ENCODE assay signal across 1 cellular context in the genomic region with DNA sequence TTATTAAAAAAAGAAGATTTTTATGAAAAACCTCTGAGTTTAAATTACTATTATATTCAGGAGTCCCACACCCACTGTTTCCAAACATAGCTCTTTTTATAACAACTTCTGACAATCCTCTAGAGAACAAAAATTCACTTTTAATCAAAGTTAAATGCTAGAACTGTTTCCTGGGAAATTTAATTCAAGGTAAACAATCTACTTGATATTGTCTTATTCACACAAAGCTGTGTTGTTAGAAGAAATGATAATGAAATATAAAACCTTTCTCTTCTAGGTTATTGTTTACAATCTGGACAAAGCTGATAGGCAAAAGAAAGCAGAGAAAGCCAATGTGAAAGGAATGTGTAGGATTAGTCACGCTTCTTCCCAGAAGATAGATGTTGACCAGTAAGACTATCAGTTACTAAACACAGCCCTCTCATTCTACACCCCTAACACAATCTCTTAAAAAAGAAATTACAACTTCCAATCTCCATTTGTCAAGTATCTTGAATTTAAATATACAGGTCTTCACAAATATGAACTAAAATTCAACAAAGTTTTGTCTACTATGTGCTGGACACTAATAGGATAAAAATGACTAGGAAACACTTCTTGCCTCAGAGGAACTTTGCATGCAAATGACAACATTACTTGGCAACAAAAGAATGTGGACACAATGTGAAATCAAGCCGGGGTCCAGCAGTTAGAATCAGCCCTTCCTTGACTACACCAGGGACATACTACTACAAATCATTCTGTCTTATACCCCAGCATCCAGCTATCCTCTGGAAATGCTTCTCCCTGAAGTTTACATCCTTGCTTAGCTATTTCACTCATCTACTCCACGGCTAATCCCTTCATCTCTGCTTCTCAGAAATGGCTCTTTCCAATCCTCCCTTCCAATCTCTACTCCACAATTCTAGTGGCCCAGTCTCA.
TF ChIP-seq lines count a peak whose summit lies in the region.

No MANE protein-coding gene starts in this region.

TF ChIP-seq in IMR-90, 13 proteins besides CTCF, POLR2A, EP300 and RAD21 (continued from another document):
- TF ChIP-seq, protein P1, sequence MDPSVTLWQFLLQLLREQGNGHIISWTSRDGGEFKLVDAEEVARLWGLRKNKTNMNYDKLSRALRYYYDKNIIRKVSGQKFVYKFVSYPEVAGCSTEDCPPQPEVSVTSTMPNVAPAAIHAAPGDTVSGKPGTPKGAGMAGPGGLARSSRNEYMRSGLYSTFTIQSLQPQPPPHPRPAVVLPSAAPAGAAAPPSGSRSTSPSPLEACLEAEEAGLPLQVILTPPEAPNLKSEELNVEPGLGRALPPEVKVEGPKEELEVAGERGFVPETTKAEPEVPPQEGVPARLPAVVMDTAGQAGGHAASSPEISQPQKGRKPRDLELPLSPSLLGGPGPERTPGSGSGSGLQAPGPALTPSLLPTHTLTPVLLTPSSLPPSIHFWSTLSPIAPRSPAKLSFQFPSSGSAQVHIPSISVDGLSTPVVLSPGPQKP (IDR thresholded peaks at IDR 0.05; ENCODE audit: borderline replicate concordance, low read depth, low read length) = no peak
- TF ChIP-seq FOS (IDR thresholded peaks at IDR 0.05; ENCODE audit: low read depth, low read length) (peak; percentile 16; the same call in 1 of the 2 replicates), RCOR1 (IDR thresholded peaks at IDR 0.05; ENCODE audit: insufficient replicate concordance, low read length) (no peak), CEBPB (IDR thresholded peaks at IDR 0.05; ENCODE audit: low read depth, low read length) (peak; percentile 29; the same call in 1 of the 2 replicates), NFE2L2 (IDR thresholded peaks at IDR 0.05; ENCODE audit: low read depth, low read length) (no peak)
